In the genomic region with DNA sequence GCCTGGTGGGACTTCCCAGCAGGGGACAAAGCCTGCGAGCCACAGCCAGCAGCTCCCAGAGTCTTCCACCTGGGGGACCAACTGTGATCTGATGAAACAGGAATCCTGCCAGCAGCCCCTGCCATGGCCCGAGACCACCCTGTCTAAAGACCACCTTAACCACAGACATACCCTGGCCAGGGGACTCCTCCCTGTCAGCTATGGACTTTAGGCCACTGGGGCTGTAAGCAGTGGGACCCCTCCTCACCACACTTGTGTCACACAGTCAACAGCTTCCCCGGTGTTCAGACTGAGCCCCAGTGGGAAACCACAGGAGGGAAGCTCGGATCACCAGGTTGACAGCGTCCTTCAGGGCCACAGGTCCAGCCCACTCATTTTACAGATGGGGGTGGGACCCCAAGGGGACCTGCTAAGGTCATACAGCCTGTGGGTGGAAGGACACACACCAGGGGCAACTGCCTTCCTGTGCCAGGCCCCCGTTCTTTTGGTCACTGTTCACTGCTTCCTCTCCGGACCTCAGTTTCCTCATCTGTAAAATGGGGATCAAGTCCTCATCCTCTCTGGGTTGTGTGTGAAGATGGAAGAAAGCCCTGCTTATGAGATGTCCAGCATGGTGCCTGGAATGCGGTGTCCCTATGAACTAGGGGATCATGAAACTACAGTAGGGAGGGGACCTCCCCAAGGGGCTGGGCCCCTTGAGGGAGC, we compare ENCODE assay signal across 12 cellular contexts. TPM values are rescaled to one million over a fixed set of nuclear protein-coding genes. Genes with fewer than 3 reads are reported as not detected.
A peak's percentile ranks its signal among the peaks of the same experiment; 100 is the strongest.
DNase-seq lines count a peak whose midpoint lies in the region; ATAC-seq, FAIRE-seq and TF ChIP-seq lines count a peak whose summit lies in the region.
"Had no signal": no experiment of that assay in that cellular context is flagged by ENCODE, and none has a peak within 500 bp of the region (broad histone marks: within the 10 kb centered on the region; RNA-seq: fewer than 3 reads in every experiment).

No MANE protein-coding gene starts in this region.

- dilution Hi-C loops in keratinocyte (cut with MboI; ENCODE audit: extremely low pct_ligation_motif_present, low sequenced_read_pairs): no loop called here

- peaks cover 60% of the 10 kb centered on the region for H3K4me1 Mint-ChIP-seq in GM23338
- no peaks in the 10 kb centered on the region for H3K4me1 Mint-ChIP-seq in activated CD8-positive, alpha-beta T cell treated with anti-CD3 and anti-CD28 coated beads, Interleukin-2, amount 10 ng/mL, durations not matched to agents 7 days and 5 days (ENCODE audit: low read depth)

- H3K4me3 ChIP-seq in GM23338: peak overlapping the region; percentile 42; the same call in 1 of the 2 replicates
- H3K4me3 ChIP-seq in keratinocyte (ENCODE audit: control insufficient read depth in 2 of 3, extremely low read depth in 1 of 3, insufficient read depth in 2 of 3, low read depth in 1 of 3, low read length in 3 of 3): peak overlapping the region in 2 of 3 experiments; percentile 54 to 68
- peak overlapping the region in 1 of 3 donors; percentile 52 for H3K4me3 ChIP-seq in skeletal muscle tissue (ENCODE audit: low read length in 3 of 3)

- H3K4me2 ChIP-seq in GM23338: peak overlapping the region; percentile 86; the same call in 1 of the 2 replicates
- peak overlapping the region; percentile 75 for H3K4me2 ChIP-seq in keratinocyte (ENCODE audit: control insufficient read depth, extremely low read depth, insufficient read depth, low read depth, low read length)

- WGBS in adipose tissue, 3 donors: 35 to 57% (median 50%) methylated on average over 8 of the region's 8 CpGs

- POLR2A ChIA-PET in activated CD8-positive, alpha-beta T cell treated with anti-CD3 and anti-CD28 coated beads, Interleukin-2, amount 10 ng/mL, durations not matched to agents 7 days and 5 days (lab: Charles Lee): no interaction called here

- H3K36me3 Mint-ChIP-seq in GM23338 (ENCODE audit: low read depth): peaks cover 58% of the 10 kb centered on the region
- H3K36me3 Mint-ChIP-seq in activated CD8-positive, alpha-beta T cell treated with anti-CD3 and anti-CD28 coated beads, Interleukin-2, amount 10 ng/mL, durations not matched to agents 7 days and 5 days (ENCODE audit: low read depth): no peaks in the 10 kb centered on the region
- H3K36me3 Mint-ChIP-seq: activated naive CD4-positive, alpha-beta T cell treated with anti-CD3 and anti-CD28 coated beads, Interleukin-2, amount 50 U/mL, for 24 hours had no signal

- no peak for ATAC-seq in GM23338
- ATAC-seq in HG02642 (IDR thresholded peaks at IDR 0.05; ENCODE audit: poor library complexity, unreplicated experiment): no peak
- ATAC-seq in activated CD8-positive, alpha-beta T cell treated with anti-CD3 and anti-CD28 coated beads, Interleukin-2, amount 10 ng/mL, durations not matched to agents 7 days and 5 days: no peak
- no peak for ATAC-seq in HG03469 (IDR thresholded peaks at IDR 0.05; ENCODE audit: unreplicated experiment)
- ATAC-seq: activated CD4-positive, alpha-beta T cell treated with anti-CD3 and anti-CD28 coated beads for 36 hours had no signal

- CTCF ChIA-PET in activated CD8-positive, alpha-beta T cell treated with anti-CD3 and anti-CD28 coated beads, Interleukin-2, amount 10 ng/mL, durations not matched to agents 7 days and 5 days (lab: Charles Lee): no interaction called here

- H3K9me3 ChIP-seq in keratinocyte (ENCODE audit: control insufficient read depth, low read depth, low read length): no peaks in the 10 kb centered on the region
- no peaks in the 10 kb centered on the region for H3K9me3 ChIP-seq in skeletal muscle tissue (ENCODE audit: control insufficient read depth in 3 of 3, low read length in 3 of 3)

- H3F3A ChIP-seq in GM23338 (replicated peaks; ENCODE audit: low read depth): peaks cover 20% of the 10 kb centered on the region

- no peak for DNase-seq in GM23338 (ENCODE audit: low spot score)
- no peak for DNase-seq in keratinocyte (ENCODE audit: low read depth, low spot score)
- no peak for DNase-seq in activated CD8-positive, alpha-beta T cell treated with anti-CD3 and anti-CD28 coated beads, Interleukin-2, amount 10 ng/mL, durations not matched to agents 7 days and 5 days
- DNase-seq in NCI-H446 (lab: John Stamatoyannopoulos, UW): no peak
- DNase-seq: activated CD4-positive, alpha-beta T cell treated with anti-CD3 and anti-CD28 coated beads for 36 hours; NCI-H2107; stimulated activated CD4-positive, alpha-beta T cell treated with anti-CD3 and anti-CD28 coated beads, Interleukin-1b, Interleukin-23, amount 100 ng/mL, for 48 hours had no signal

- H3K27me3 Mint-ChIP-seq in GM23338 (ENCODE audit: insufficient read depth, low read depth, poor library complexity): peaks cover 29% of the 10 kb centered on the region
- peaks cover 10% of the 10 kb centered on the region for H3K27me3 Mint-ChIP-seq in activated CD8-positive, alpha-beta T cell treated with anti-CD3 and anti-CD28 coated beads, Interleukin-2, amount 10 ng/mL, durations not matched to agents 7 days and 5 days (ENCODE audit: low read depth)
- H3K27me3 Mint-ChIP-seq: activated naive CD4-positive, alpha-beta T cell treated with anti-CD3 and anti-CD28 coated beads, Interleukin-2, amount 50 U/mL, for 24 hours had no signal

- H3K79me2 ChIP-seq in GM23338 (replicated peaks; ENCODE audit: insufficient read depth): peaks cover 82% of the 10 kb centered on the region
- peaks cover 93% of the 10 kb centered on the region for H3K79me2 ChIP-seq in keratinocyte (ENCODE audit: control insufficient read depth, insufficient read depth, low read length)

- H3K4me1 ChIP-seq in GM23338 (ENCODE audit: insufficient read depth): peaks cover 58% of the 10 kb centered on the region
- peaks cover 98% of the 10 kb centered on the region for H3K4me1 ChIP-seq in keratinocyte (ENCODE audit: control insufficient read depth, extremely low read depth, insufficient read depth, low read length)
- H3K4me1 ChIP-seq in skeletal muscle tissue (ENCODE audit: control insufficient read depth in 3 of 3, insufficient read depth in 3 of 3, low read length in 3 of 3): peaks cover 51 to 64% (median 62%) of the 10 kb centered on the region in 3 donors

- H3K27me3 ChIP-seq in GM23338 (ENCODE audit: insufficient read depth) (no peaks in the 10 kb centered on the region), keratinocyte (ENCODE audit: control insufficient read depth, extremely low read depth, insufficient read depth, low read length) (no peaks in the 10 kb centered on the region), skeletal muscle tissue (ENCODE audit: control insufficient read depth in 3 of 3, insufficient read depth in 3 of 3, low read length in 3 of 3) (peaks cover 16 to 39% (median 20%) of the 10 kb centered on the region in 3 donors)

- H3K27ac ChIP-seq in GM23338 (ENCODE audit: low read depth): peak overlapping the region; percentile 81
- H3K27ac ChIP-seq in adipose tissue (ENCODE audit: low read depth, low read length): peak overlapping the region; percentile 30
- peak overlapping the region; percentile 77 for H3K27ac ChIP-seq in keratinocyte (ENCODE audit: control insufficient read depth, insufficient read depth, low read length)
- H3K27ac ChIP-seq in skeletal muscle tissue (ENCODE audit: low read depth, low read length): peak overlapping the region; percentile 75

- peaks cover 17% of the 10 kb centered on the region for H3K9me1 ChIP-seq in keratinocyte (ENCODE audit: control insufficient read depth, extremely low read depth, insufficient read depth, low read length)

- no peaks in the 10 kb centered on the region for H3K9me3 Mint-ChIP-seq in GM23338
- H3K9me3 Mint-ChIP-seq in activated CD8-positive, alpha-beta T cell treated with anti-CD3 and anti-CD28 coated beads, Interleukin-2, amount 10 ng/mL, durations not matched to agents 7 days and 5 days (ENCODE audit: insufficient read depth): no peaks in the 10 kb centered on the region
- H3K9me3 Mint-ChIP-seq: activated naive CD4-positive, alpha-beta T cell treated with anti-CD3 and anti-CD28 coated beads, Interleukin-2, amount 50 U/mL, for 24 hours had no signal

- peaks cover 10% of the 10 kb centered on the region for H3K36me3 ChIP-seq in GM23338 (ENCODE audit: insufficient read depth)
- H3K36me3 ChIP-seq in keratinocyte (ENCODE audit: control insufficient read depth in 2 of 2, extremely low read depth in 1 of 2, insufficient read depth in 2 of 2, low read length in 2 of 2): peaks cover 23 to 84% of the 10 kb centered on the region in 2 experiments
- peaks cover 0 to 16% (median 9%) of the 10 kb centered on the region in 3 donors for H3K36me3 ChIP-seq in skeletal muscle tissue (ENCODE audit: control insufficient read depth in 3 of 3, insufficient read depth in 3 of 3, low read length in 3 of 3)

- H4K20me1 ChIP-seq in GM23338 (replicated peaks; ENCODE audit: insufficient read depth) (peaks cover 17% of the 10 kb centered on the region), keratinocyte (ENCODE audit: control insufficient read depth, extremely low read depth, insufficient read depth, low read length) (peaks cover 60% of the 10 kb centered on the region)

- no peak overlapping the region; the same call in 2 of the 3 replicates for H3K4me3 Mint-ChIP-seq in GM23338
- no peak overlapping the region for H3K4me3 Mint-ChIP-seq in activated CD8-positive, alpha-beta T cell treated with anti-CD3 and anti-CD28 coated beads, Interleukin-2, amount 10 ng/mL, durations not matched to agents 7 days and 5 days
- H3K4me3 Mint-ChIP-seq: activated CD4-positive, alpha-beta T cell treated with anti-CD3 and anti-CD28 coated beads for 36 hours; activated naive CD4-positive, alpha-beta T cell treated with anti-CD3 and anti-CD28 coated beads, Interleukin-2, amount 50 U/mL, for 24 hours had no signal

- peak overlapping the region; percentile 91; the same call in 1 of the 2 replicates for H3K27ac Mint-ChIP-seq in GM23338
- H3K27ac Mint-ChIP-seq in activated CD8-positive, alpha-beta T cell treated with anti-CD3 and anti-CD28 coated beads, Interleukin-2, amount 10 ng/mL, durations not matched to agents 7 days and 5 days: no peak overlapping the region
- H3K27ac Mint-ChIP-seq: activated CD4-positive, alpha-beta T cell treated with anti-CD3 and anti-CD28 coated beads for 36 hours; activated naive CD4-positive, alpha-beta T cell treated with anti-CD3 and anti-CD28 coated beads, Interleukin-2, amount 50 U/mL, for 24 hours had no signal

- no peak for FAIRE-seq in keratinocyte (lab: Jason Lieb, UNC)

- H2AFZ ChIP-seq in GM23338 (no peak overlapping the region), keratinocyte (ENCODE audit: control insufficient read depth, low read length) (no peak overlapping the region)

- no peaks in the 10 kb centered on the region for H3K9me2 ChIP-seq in GM23338 (ENCODE audit: insufficient read depth)

- H3K9ac ChIP-seq in keratinocyte (ENCODE audit: control insufficient read depth, extremely low read depth, insufficient read depth, low read length) (peak overlapping the region; percentile 69), skeletal muscle tissue (ENCODE audit: low read depth in 1 of 3, low read length in 3 of 3) (peak overlapping the region in 1 of 3 donors; percentile 68)

- TF ChIP-seq CTCF in GM23338 (conservative IDR thresholded peaks at IDR 0.05; ENCODE audit: low read depth in 2 of 2): no peak
- TF ChIP-seq CTCF in keratinocyte (optimal IDR thresholded peaks at IDR 0.05 in 1 of 3, IDR thresholded peaks at IDR 0.05 in 1 of 3, conservative IDR thresholded peaks at IDR 0.05 in 1 of 3; ENCODE audit: extremely low read depth in 1 of 3, insufficient read depth in 2 of 3, low read length in 3 of 3): no peak

RNA-seq across cellular contexts. Expression of a gene that starts 11.4 kb away (rescaled TPM):
- total RNA-seq in GM23338 (2014; rRNA removed; shearing (Covaris generic)): 35.0 and 51.2 TPM in 2 replicates
- 7.5 and 8.5 TPM in 2 replicates for polyA plus RNA-seq in GM23338 (2016; fragmentation: Nextera tagmentation; extraction: Ambion mirVana)
- polyA plus RNA-seq in adipose tissue: 10 to 100 TPM in 1 of 3 donors, 1 to 10 TPM in 2; 4.1 to 20.0 (median 9.4) TPM
- polyA plus RNA-seq in keratinocyte: 55.6 to 70.9 TPM (median 60.3 TPM) in 3 replicates
- 31.9 TPM for polyA plus RNA-seq in keratinocyte (2011; ENCODE audit: low read depth)
- polyA plus RNA-seq in keratinocyte (2011; cell fraction: cytosol; rRNA removed): 36.6 and 49.9 TPM in 2 replicates
- 176 and 195 TPM in 2 replicates for polyA plus RNA-seq in keratinocyte (2011; cell fraction: nucleus; rRNA removed)
- polyA plus RNA-seq in keratinocyte (2012; ENCODE audit: low replicate concordance): 64.4 and 71.6 TPM in 2 replicates
- 113 to 223 TPM (median 129 TPM) in 3 replicates for polyA minus RNA-seq in keratinocyte
- polyA minus RNA-seq in keratinocyte (2011; cell fraction: cytosol; rRNA and poly(A)+ RNA removed): 152 TPM
- 153 and 207 TPM in 2 replicates for polyA minus RNA-seq in keratinocyte (2011; cell fraction: nucleus; rRNA and poly(A)+ RNA removed)
- 5.2 TPM for total RNA-seq in skeletal muscle tissue
- total RNA-seq in activated CD8-positive, alpha-beta T cell treated with anti-CD3 and anti-CD28 coated beads, Interleukin-2, amount 10 ng/mL, durations not matched to agents 7 days and 5 days: not detected

Comparison
In these comparisons a context has a peak if more than half of its experiments do, and no peak if none do; other contexts are left out.
1. H3K27ac ChIP-seq: peak in every context shown above with its lines; median percentile 81 in GM23338; 77 in keratinocyte; 75 in skeletal muscle tissue; 30 in adipose tissue.